Comparison of ENCODE assay signal across 20 cellular contexts in genomic region chr14:36194645-36195044, GRCh38. TPM values are rescaled to one million over a fixed set of nuclear protein-coding genes. Genes with fewer than 3 reads are reported as not detected.
DNase-seq lines count a peak whose midpoint lies in the region; ATAC-seq lines count a peak whose summit lies in the region.
"Had no signal": no experiment of that assay in that cellular context is flagged by ENCODE, and none has a peak within 500 bp of the region (broad histone marks: within the 10 kb centered on the region; RNA-seq: fewer than 3 reads in every experiment).

No MANE protein-coding gene starts in this region.

- no peak overlapping the region for H3K4me3 Mint-ChIP-seq in activated naive CD8-positive, alpha-beta T cell treated with anti-CD3 and anti-CD28 coated beads for 36 hours
- H3K4me3 Mint-ChIP-seq: B cell; CD4-positive, alpha-beta T cell; T-helper 1 cell treated with Interleukin-12 subunit alpha and Interleukin-12 subunit beta and Interleukin-4 antibody, amounts not matched to agents 30 μg/mL and 1 μg/mL, for 36 hours had no signal

- H3K27me3 Mint-ChIP-seq in activated naive CD8-positive, alpha-beta T cell treated with anti-CD3 and anti-CD28 coated beads for 36 hours = peaks cover 19% of the 10 kb centered on the region

- H3K4me1 Mint-ChIP-seq in activated naive CD8-positive, alpha-beta T cell treated with anti-CD3 and anti-CD28 coated beads for 36 hours = peaks cover 2% of the 10 kb centered on the region
- H3K4me1 Mint-ChIP-seq: B cell had no signal

- DNase-seq in DMS79 (lab: John Stamatoyannopoulos, UW) (peak; percentile 83), NCI-H1417 (lab: John Stamatoyannopoulos, UW) (peak; percentile 84 to 98 (median 92)), NCI-H2081 (lab: John Stamatoyannopoulos, UW) (peak; percentile 73 to 91), NCI-H748 (lab: John Stamatoyannopoulos, UW; ENCODE audit: unreplicated experiment) (peak; percentile 97), sciatic nerve (ENCODE audit: low spot score) (no peak), SW 1271 (lab: John Stamatoyannopoulos, UW) (no peak)
- no peak for DNase-seq in activated naive CD8-positive, alpha-beta T cell treated with anti-CD3 and anti-CD28 coated beads for 36 hours
- DNase-seq: ACHN; CD4-positive, alpha-beta T cell; IMR-90; NCI-H2171; NCI-H526 treated with DMSO at 0.1 percent for 48 hours; Peyer's patch; Right ventricle myocardium superior had no signal

- H3K36me3 Mint-ChIP-seq in activated naive CD8-positive, alpha-beta T cell treated with anti-CD3 and anti-CD28 coated beads for 36 hours = no peaks in the 10 kb centered on the region

- ATAC-seq in sciatic nerve (no peak), HG03196 (IDR thresholded peaks at IDR 0.05; ENCODE audit: unreplicated experiment) (no peak)
- ATAC-seq: SK-N-SH treated with all-trans-retinoic acid at 6 μM for 48 hours had no signal

- intact Hi-C loops in sciatic nerve (cut with DNase I) = no loop called here

- no peaks in the 10 kb centered on the region for H3K9me3 Mint-ChIP-seq in activated naive CD8-positive, alpha-beta T cell treated with anti-CD3 and anti-CD28 coated beads for 36 hours
- H3K9me3 Mint-ChIP-seq: CD4-positive, alpha-beta T cell; T-helper 1 cell treated with Interleukin-12 subunit alpha and Interleukin-12 subunit beta and Interleukin-4 antibody, amounts not matched to agents 30 μg/mL and 1 μg/mL, for 36 hours had no signal

- no peak overlapping the region for H3K27ac Mint-ChIP-seq in activated naive CD8-positive, alpha-beta T cell treated with anti-CD3 and anti-CD28 coated beads for 36 hours
- H3K27ac Mint-ChIP-seq: B cell; CD4-positive, alpha-beta T cell; T-helper 1 cell treated with Interleukin-12 subunit alpha and Interleukin-12 subunit beta and Interleukin-4 antibody, amounts not matched to agents 30 μg/mL and 1 μg/mL, for 36 hours had no signal

RNA-seq across cellular contexts. Expression of gene PTCSC3, which starts 18.1 kb away (rescaled TPM):
- total RNA-seq in activated naive CD8-positive, alpha-beta T cell treated with anti-CD3 and anti-CD28 coated beads for 36 hours = not detected
- not detected for total RNA-seq in sciatic nerve
- total RNA-seq: B cell; CD4-positive, alpha-beta T cell; H1; IMR-90; LHCN-M2; Peyer's patch; Right ventricle myocardium superior had no signal

Comparison
In these comparisons a context has a peak if more than half of its experiments do, and no peak if none do; other contexts are left out.
1. DNase-seq: peak in DMS79 (single experiment), NCI-H1417 (3 of 3), NCI-H2081 (2 of 2) and NCI-H748 (single experiment); none in activated naive CD8-positive, alpha-beta T cell treated with anti-CD3 and anti-CD28 coated beads for 36 hours (single experiment), sciatic nerve (single experiment) and SW 1271 (0 of 2).